Comparison of ENCODE assay signal across 8 cellular contexts in genomic region chr5:103259705-103260355, GRCh38. TPM values are rescaled to one million over a fixed set of nuclear protein-coding genes. Genes with fewer than 3 reads are reported as not detected.
DNase-seq lines count a peak whose midpoint lies in the region; ATAC-seq and TF ChIP-seq lines count a peak whose summit lies in the region.

No MANE protein-coding gene starts in this region.

- DNase-seq in activated CD4-positive, alpha-beta T cell treated with anti-CD3 and anti-CD28 coated beads for 36 hours: no peak
- no peak for DNase-seq in activated CD4-positive, alpha-beta T cell treated with anti-CD3 and anti-CD28 coated beads for 48 hours
- DNase-seq in NCI-H1694 treated with DMSO at 0.1 percent for 48 hours (lab: John Stamatoyannopoulos, UW) (peak; percentile 40), amygdala (lab: John Stamatoyannopoulos, UW) (peak in 31 of 56 donors; percentile 7 to 81 (median 53)), iPS DF 6.9 (ENCODE audit: low read depth, low spot score) (no peak), retinal pigment epithelial cell (ENCODE audit: low read depth) (no peak)

- H3K36me3 ChIP-seq in iPS DF 6.9 (ENCODE audit: control insufficient read depth, insufficient read depth, low read length): no peaks in the 10 kb centered on the region

- intact Hi-C loops in activated CD4-positive, alpha-beta T cell treated with anti-CD3 and anti-CD28 coated beads for 36 hours (cut with DNase I, micrococcal nuclease): loop anchor here (2.0 to 5.0 kb wide), 3 partner anchors 139 to 503 kb away; partner anchors contain the start of genes GIN1 (in 1 of the 2), NUDT12 (in 1 of the 2), PAM (in 1 of the 2) and PPIP5K2 (in 1 of the 2)

- WGBS in iPS DF 6.9 (ENCODE audit: insufficient coverage, insufficient read length): no CpG with 5 or more reads among the region's 20 CpGs

- peak overlapping the region; percentile 72 for H3K27ac Mint-ChIP-seq in activated CD4-positive, alpha-beta T cell treated with anti-CD3 and anti-CD28 coated beads for 36 hours

- CTCF ChIA-PET in activated CD4-positive, alpha-beta T cell treated with anti-CD3 and anti-CD28 coated beads for 36 hours (lab: Charles Lee): interaction anchor here (0.6 to 2.5 kb wide), 4 partner anchors 8 to 496 kb away, joined by 3 to 15 read pairs (median 4); no protein-coding TSS in a partner anchor

- POLR2A ChIA-PET in activated CD4-positive, alpha-beta T cell treated with anti-CD3 and anti-CD28 coated beads for 36 hours (lab: Charles Lee): interaction anchor here (0.6 kb wide), 1 partner anchor 11 kb away, joined by 3 read pairs; no protein-coding TSS in a partner anchor

- H3K9me3 Mint-ChIP-seq in activated CD4-positive, alpha-beta T cell treated with anti-CD3 and anti-CD28 coated beads for 36 hours (ENCODE audit: low read depth): no peaks in the 10 kb centered on the region

- no peaks in the 10 kb centered on the region for H3K27me3 ChIP-seq in iPS DF 6.9 (ENCODE audit: control insufficient read depth, insufficient read depth, low read length)

- TF ChIP-seq CTCF in retinal pigment epithelial cell (conservative IDR thresholded peaks at IDR 0.05; ENCODE audit: low read depth, low read length): no peak

- no peaks in the 10 kb centered on the region for H3K27me3 Mint-ChIP-seq in activated CD4-positive, alpha-beta T cell treated with anti-CD3 and anti-CD28 coated beads for 36 hours

- peaks cover 28% of the 10 kb centered on the region for H3K4me1 Mint-ChIP-seq in activated CD4-positive, alpha-beta T cell treated with anti-CD3 and anti-CD28 coated beads for 36 hours

- no peaks in the 10 kb centered on the region for H3K9me3 ChIP-seq in iPS DF 6.9 (ENCODE audit: control insufficient read depth, insufficient read depth, low read length)

- H3K36me3 Mint-ChIP-seq in activated CD4-positive, alpha-beta T cell treated with anti-CD3 and anti-CD28 coated beads for 36 hours (ENCODE audit: low read depth): no peaks in the 10 kb centered on the region

- peak overlapping the region; percentile 61 for H3K4me3 ChIP-seq in iPS DF 6.9 (ENCODE audit: low read length)
- H3K4me3 ChIP-seq in retinal pigment epithelial cell (ENCODE audit: low read length): peak overlapping the region; percentile 83

- H3K4me3 Mint-ChIP-seq in activated CD4-positive, alpha-beta T cell treated with anti-CD3 and anti-CD28 coated beads for 36 hours: peak overlapping the region; percentile 87

- ATAC-seq in activated CD4-positive, alpha-beta T cell treated with anti-CD3 and anti-CD28 coated beads for 36 hours: no peak
- ATAC-seq in GM18858 (IDR thresholded peaks at IDR 0.05; ENCODE audit: unreplicated experiment): no peak
- no peak for ATAC-seq in HG02970 (IDR thresholded peaks at IDR 0.05; ENCODE audit: low FRiP score, unreplicated experiment)

- no peak overlapping the region for H3K27ac ChIP-seq in iPS DF 6.9 (ENCODE audit: low read length)

- H3K4me1 ChIP-seq in iPS DF 6.9 (ENCODE audit: control insufficient read depth, insufficient read depth, low read length): no peaks in the 10 kb centered on the region

RNA-seq across cellular contexts. Expression of gene MACIR, which starts 1.3 kb away (rescaled TPM):
- total RNA-seq in activated CD4-positive, alpha-beta T cell treated with anti-CD3 and anti-CD28 coated beads for 36 hours: 1 to 10 TPM; 9.4 to 9.8 TPM

Comparison
In these comparisons a context has a peak if more than half of its experiments do, and no peak if none do; other contexts are left out.
1. DNase-seq: peak in NCI-H1694 treated with DMSO at 0.1 percent for 48 hours (single experiment) and amygdala (31 of 56); none in activated CD4-positive, alpha-beta T cell treated with anti-CD3 and anti-CD28 coated beads for 36 hours (single experiment), activated CD4-positive, alpha-beta T cell treated with anti-CD3 and anti-CD28 coated beads for 48 hours (single experiment), iPS DF 6.9 (single experiment) and retinal pigment epithelial cell (single experiment).